ENCODE assay signal across 8 cellular contexts in genomic region chr14:89040438-89041244, GRCh38.
A peak's percentile ranks its signal among the peaks of the same experiment; 100 is the strongest.
DNase-seq lines count a peak whose midpoint lies in the region; ATAC-seq and TF ChIP-seq lines count a peak whose summit lies in the region.

No MANE protein-coding gene starts in this region.

- 2% methylated on average over 32 of the region's 32 CpGs for WGBS in liver

- H3K4me1 ChIP-seq in liver (ENCODE audit: control insufficient read depth in 4 of 4, insufficient read depth in 4 of 4, low read length in 3 of 4), result peaks cover 0 to 25% (median 11%) of the 10 kb centered on the region in 4 donors

- DNase-seq in 8988T, result peak; percentile 58
- peak; percentile 36 for DNase-seq in NCI-H524 treated with DMSO at 0.1 percent for 48 hours (lab: John Stamatoyannopoulos, UW)
- peak; percentile 76 to 79 for DNase-seq in activated CD4-positive, alpha-beta T cell treated with anti-CD3 and anti-CD28 coated beads, Interleukin-2, amount 50 U/mL, for 4 hours
- peak; percentile 87 for DNase-seq in dermis blood vessel endothelial cell
- DNase-seq in stimulated activated CD4-positive, alpha-beta T cell treated with anti-CD3 and anti-CD28 coated beads, Interleukin-4, amount 100 ng/mL, for 1 hour, result peak; percentile 87

- peaks cover 0 to 3% (median 0%) of the 10 kb centered on the region in 4 donors for H3K9me3 ChIP-seq in liver (ENCODE audit: control insufficient read depth in 4 of 4, low read length in 3 of 4)

- H3K4me3 ChIP-seq in liver (ENCODE audit: low read depth in 1 of 3, low read length in 3 of 3), result peak overlapping the region; percentile 48 to 66 (median 49)

- H3K27ac ChIP-seq in liver (ENCODE audit: low read depth in 1 of 2, low read length in 2 of 2), result peak overlapping the region; percentile 92 to 93

- peak; percentile 88 to 91 for TF ChIP-seq RAD21 in liver (IDR thresholded peaks at IDR 0.05)

- peak; percentile 89 for TF ChIP-seq CTCF in liver (IDR thresholded peaks at IDR 0.05; ENCODE audit: low read depth, low read length, missing input control)

- H3K36me3 ChIP-seq in liver (ENCODE audit: control insufficient read depth in 4 of 4, insufficient read depth in 3 of 4, low read depth in 1 of 4, low read length in 3 of 4), result no peaks in the 10 kb centered on the region

- H3K9ac ChIP-seq in liver (ENCODE audit: low read depth in 1 of 2, low read length in 2 of 2), result peak overlapping the region; percentile 49 to 65

- ATAC-seq in GM18520 (IDR thresholded peaks at IDR 0.05; ENCODE audit: unreplicated experiment) (peak; percentile 37), HG03354 (IDR thresholded peaks at IDR 0.05; ENCODE audit: poor library complexity, severe bottlenecking, unreplicated experiment) (peak; percentile 86)

- H3K27me3 ChIP-seq in liver (ENCODE audit: control insufficient read depth in 4 of 4, insufficient read depth in 4 of 4, low read length in 3 of 4), result no peaks in the 10 kb centered on the region

TF ChIP-seq in liver, 16 proteins besides CTCF, POLR2A, EP300 and RAD21:
- TF ChIP-seq RXRA (IDR thresholded peaks at IDR 0.05) (peak; percentile 98), EGR1 (IDR thresholded peaks at IDR 0.05; ENCODE audit: low read depth in 2 of 2) (peak; percentile 31 to 79), TAF1 (conservative IDR thresholded peaks at IDR 0.05) (peak; percentile 77), ZBTB33 (IDR thresholded peaks at IDR 0.05) (peak; percentile 83), HNF4A (conservative IDR thresholded peaks at IDR 0.05) (peak; percentile 79 to 81), GABPA (IDR thresholded peaks at IDR 0.05 in 1 of 2, conservative IDR thresholded peaks at IDR 0.05 in 1 of 2) (peak in 1 of 2 donors; percentile 19), ATF3 (IDR thresholded peaks at IDR 0.05) (peak; percentile 96), FOXA1 (IDR thresholded peaks at IDR 0.05) (peak; percentile 55), SP1 (IDR thresholded peaks at IDR 0.05) (peak; percentile 96), MAX (IDR thresholded peaks at IDR 0.05) (peak; percentile 74), YY1 (IDR thresholded peaks at IDR 0.05) (peak; percentile 74), JUND (IDR thresholded peaks at IDR 0.05) (peak; percentile 96), REST (IDR thresholded peaks at IDR 0.05) (peak; percentile 35), NR2F2 (IDR thresholded peaks at IDR 0.05) (peak; percentile 66), HNF4G (IDR thresholded peaks at IDR 0.05) (peak; percentile 73), FOXA2 (IDR thresholded peaks at IDR 0.05) (peak; percentile 68)

Comparison
In these comparisons a context has a peak if more than half of its experiments do, and no peak if none do; other contexts are left out.
1. Peak in every context shown above with its lines: DNase-seq, ATAC-seq, H3K4me3 ChIP-seq and H3K27ac ChIP-seq.
2. DNase-seq: peak in every context shown above with its lines; median percentile 87 in dermis blood vessel endothelial cell; 87 in stimulated activated CD4-positive, alpha-beta T cell treated with anti-CD3 and anti-CD28 coated beads, Interleukin-4, amount 100 ng/mL, for 1 hour; 78 in activated CD4-positive, alpha-beta T cell treated with anti-CD3 and anti-CD28 coated beads, Interleukin-2, amount 50 U/mL, for 4 hours; 58 in 8988T; 36 in NCI-H524 treated with DMSO at 0.1 percent for 48 hours.